ENCODE assay signal across 15 cellular contexts in the genomic region with DNA sequence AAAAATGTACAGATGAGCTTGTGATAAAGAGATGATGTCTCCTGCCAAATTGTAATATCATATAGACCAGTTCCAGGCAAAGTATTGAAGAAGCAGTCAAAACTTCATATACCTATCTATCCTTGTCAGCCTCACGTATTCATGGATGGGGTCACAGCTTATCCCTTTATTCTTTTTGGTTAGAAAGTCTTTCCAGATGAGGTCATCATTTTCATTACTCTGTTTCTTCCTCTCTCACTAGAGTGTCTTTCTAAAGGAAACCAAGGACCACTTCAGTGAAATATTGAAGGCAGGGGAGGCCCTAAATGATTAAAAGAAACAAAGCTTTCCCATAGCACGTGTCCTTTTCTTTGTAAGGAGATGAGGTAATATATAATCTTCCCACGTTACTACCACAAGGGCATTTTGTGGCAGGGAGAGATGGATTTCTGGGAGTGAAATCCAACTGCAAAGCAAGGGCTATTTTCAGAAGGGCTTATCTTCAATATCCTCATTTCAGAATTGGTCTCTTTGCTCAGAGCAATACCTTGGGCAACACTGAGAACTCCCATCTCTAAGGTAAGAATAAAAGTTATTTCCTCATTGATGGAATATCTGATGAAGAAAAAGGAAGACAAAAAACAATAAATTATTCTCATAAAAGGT.
"Had no signal": no experiment of that assay in that cellular context is flagged by ENCODE, and none has a peak within 500 bp of the region (broad histone marks: within the 10 kb centered on the region; RNA-seq: fewer than 3 reads in every experiment).

No MANE protein-coding gene starts in this region.

- H3K36me3 ChIP-seq: cardiac muscle cell, lower lobe of right lung, neutrophil, tibial artery had no signal

- H3K4me1 ChIP-seq: lower lobe of right lung had no signal

- DNase-seq: activated CD4-positive, alpha-beta memory T cell treated with anti-CD3 and anti-CD28 coated beads, Interleukin-2, amount 10 ng/mL, durations not matched to agents 7 days and 5 days; activated CD4-positive, alpha-beta T cell treated with anti-CD3 and anti-CD28 coated beads for 1 hour; activated naive CD8-positive, alpha-beta T cell treated with anti-CD3 and anti-CD28 coated beads, Interleukin-2, amount 10 ng/mL, durations not matched to agents 7 days and 5 days; activated T-cell treated with anti-CD3 and anti-CD28 coated beads, Interleukin-2, amount 50 U/mL, for 72 hours; aorta; kidney; lower lobe of right lung; midbrain; naive thymus-derived CD8-positive, alpha-beta T cell; retina; tibial artery had no signal

- H3K9me3 ChIP-seq: lower lobe of right lung, neutrophil, tibial artery had no signal

- H3K27ac ChIP-seq: cardiac muscle cell, lower lobe of right lung, neutrophil, tibial artery had no signal

- H3K4me3 ChIP-seq: cardiac muscle cell, lower lobe of right lung, smooth muscle cell, tibial artery had no signal

- H3K27me3 ChIP-seq: cardiac muscle cell, neutrophil, tibial artery had no signal

- ATAC-seq: activated T-cell treated with anti-CD3 and anti-CD28 coated beads, Interleukin-2, amount 50 U/mL, for 72 hours; lower lobe of right lung; naive thymus-derived CD8-positive, alpha-beta T cell; stimulated activated effector memory CD8-positive, alpha-beta T cell treated with anti-CD3 and anti-CD28 coated beads, Interleukin-12 subunit alpha, Interleukin-12 subunit beta, amount 100 ng/mL, for 72 hours had no signal
